8 cellular contexts compared by ENCODE assay signal in genomic region chr4:158722917-158723793, GRCh38. TPM values are rescaled to one million over a fixed set of nuclear protein-coding genes. Genes with fewer than 3 reads are reported as not detected.
DNase-seq lines count a peak whose midpoint lies in the region; ATAC-seq and TF ChIP-seq lines count a peak whose summit lies in the region.

PPID (minus strand) TSS chr4:158723396; CDS start chr4:158723288, 108 bp downstream.

- peak within 1 kb of the TSS; percentile 91 to 98 (median 95) for H3K27ac Mint-ChIP-seq in nephron

- TF ChIP-seq CTCF in LNCaP clone FGC (IDR thresholded peaks at IDR 0.05; ENCODE audit: control insufficient read depth, extremely low read depth, insufficient read depth) (no peak), fibroblast of the aortic adventitia (IDR thresholded peaks at IDR 0.05; ENCODE audit: insufficient read depth, low read length) (no peak), nephron (IDR thresholded peaks at IDR 0.05; ENCODE audit: unreplicated experiment in 3 of 3) (no peak)

- peak; percentile 80 for DNase-seq in EL
- DNase-seq in H4 (ENCODE audit: low spot score), result peak; percentile 64
- peak; percentile 53 for DNase-seq in LNCaP clone FGC (ENCODE audit: low read depth)
- peak; percentile 94 for DNase-seq in activated effector memory CD4-positive, alpha-beta T cell treated with anti-CD3 and anti-CD28 coated beads, Interleukin-2, amount 50 U/mL, for 16 hours
- peak; percentile 73 for DNase-seq in fibroblast of the aortic adventitia (ENCODE audit: low read depth)
- DNase-seq in stimulated activated naive CD8-positive, alpha-beta T cell treated with anti-CD3 and anti-CD28 coated beads, Interleukin-15, Interleukin-2, amounts not matched to agents 100 U/mL and 50 U/mL, for 24 hours, result peak; percentile 90

- ATAC-seq in stimulated activated naive CD8-positive, alpha-beta T cell treated with anti-CD3 and anti-CD28 coated beads, Interleukin-15, Interleukin-2, amounts not matched to agents 100 U/mL and 50 U/mL, for 24 hours, result peak; percentile 93

- peaks cover 32% of the 10 kb centered on the region for H3K4me1 Mint-ChIP-seq in nephron

- H3K27me3 Mint-ChIP-seq in nephron (ENCODE audit: low read depth), result peaks cover 5% of the 10 kb centered on the region

- peak within 1 kb of the TSS; percentile 95 to 99 (median 96) for H3K4me3 Mint-ChIP-seq in nephron

- peak; percentile 59 for TF ChIP-seq POLR2A in Raji (IDR thresholded peaks at IDR 0.05; ENCODE audit: insufficient read depth, low read depth, low read length)

- peak within 1 kb of the TSS; percentile 83 for H3K4me3 ChIP-seq in LNCaP clone FGC (ENCODE audit: low read depth, low read length)
- peak within 1 kb of the TSS; percentile 83 for H3K4me3 ChIP-seq in fibroblast of the aortic adventitia (ENCODE audit: low read depth, low read length)

- no peaks in the 10 kb centered on the region for H3K9me3 Mint-ChIP-seq in nephron

- H3K36me3 Mint-ChIP-seq in nephron (ENCODE audit: low read depth), result peaks cover 26% of the 10 kb centered on the region

RNA-seq across cellular contexts. Expression of gene PPID, which starts in this region (rescaled TPM):
- 39.7 and 41.6 TPM in 2 replicates for total RNA-seq in H4 (2014; rRNA removed; shearing (Covaris generic))
- total RNA-seq in fibroblast of the aortic adventitia (ENCODE audit: low replicate concordance), result 23.6 and 45.1 TPM in 2 replicates

Comparison
In these comparisons a context has a peak if more than half of its experiments do, and no peak if none do; other contexts are left out.
1. Peak in every context shown above with its lines: DNase-seq, ATAC-seq and H3K4me3 ChIP-seq.